In the genomic region with DNA sequence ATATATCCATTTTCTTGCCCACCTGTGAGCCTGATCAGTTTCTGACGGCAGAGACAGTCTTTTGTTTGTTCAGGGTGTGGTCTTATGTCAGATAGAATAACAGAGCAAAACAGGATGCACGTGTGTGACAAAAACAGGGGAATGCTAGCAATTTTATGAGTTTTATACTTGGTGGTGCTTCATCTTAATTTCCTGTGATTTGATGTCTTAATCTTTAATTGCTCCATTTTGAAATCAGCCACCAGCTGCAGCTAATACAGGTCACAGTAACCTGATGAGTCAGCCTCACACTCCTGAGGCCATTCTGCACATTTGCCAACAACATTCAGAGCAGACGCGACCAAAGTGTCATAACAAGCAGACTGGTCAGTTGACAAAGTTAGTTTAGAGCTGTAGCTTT, we compare ENCODE assay signal across 13 cellular contexts. TPM values are rescaled to one million over a fixed set of nuclear protein-coding genes. Genes with fewer than 3 reads are reported as not detected.
DNase-seq lines count a peak whose midpoint lies in the region; ATAC-seq and TF ChIP-seq lines count a peak whose summit lies in the region.
"Had no signal": no experiment of that assay in that cellular context is flagged by ENCODE, and none has a peak within 500 bp of the region (broad histone marks: within the 10 kb centered on the region; RNA-seq: fewer than 3 reads in every experiment).

No MANE protein-coding gene starts in this region.

- H4K12ac ChIP-seq in trophoblast cell (ENCODE audit: low read depth, low read length), result no peak overlapping the region

- no peaks in the 10 kb centered on the region for H3K36me3 Mint-ChIP-seq in activated CD8-positive, alpha-beta T cell treated with anti-CD3 and anti-CD28 coated beads for 36 hours (ENCODE audit: low read depth)

- H3K4me1 ChIP-seq in PC-3 (ENCODE audit: insufficient read depth, low read length) (peaks cover 7% of the 10 kb centered on the region), trophoblast cell (ENCODE audit: control insufficient read depth in 1 of 2, insufficient read depth in 2 of 2, low read length in 2 of 2) (no peaks in the 10 kb centered on the region)

- no peaks in the 10 kb centered on the region for H3K79me2 ChIP-seq in PC-3 (ENCODE audit: low read length)
- H3K79me2 ChIP-seq in trophoblast cell (ENCODE audit: control insufficient read depth, insufficient read depth, low read length, poor library complexity), result no peaks in the 10 kb centered on the region

- POLR2A ChIA-PET in PC-3 (lab: Charles Lee; ENCODE audit: unreplicated experiment), result no interaction called here
- POLR2A ChIA-PET in activated CD8-positive, alpha-beta T cell treated with anti-CD3 and anti-CD28 coated beads for 36 hours (lab: Charles Lee), result no interaction called here

- H3K36me3 ChIP-seq in PC-3 (ENCODE audit: low read depth, low read length) (no peaks in the 10 kb centered on the region), trophoblast cell (ENCODE audit: control insufficient read depth in 1 of 2, insufficient read depth in 2 of 2, low read length in 2 of 2) (no peaks in the 10 kb centered on the region)

- H2BK5ac ChIP-seq in trophoblast cell (ENCODE audit: low read depth, low read length, poor library complexity), result no peak overlapping the region

- H3K79me1 ChIP-seq in trophoblast cell (ENCODE audit: low read length), result no peaks in the 10 kb centered on the region

- H3K14ac ChIP-seq in trophoblast cell (ENCODE audit: low read length), result no peak overlapping the region

- peak overlapping the region; percentile 40; the same call in 1 of the 2 replicates for H3K4me2 ChIP-seq in PC-3 (ENCODE audit: low read length)
- no peak overlapping the region for H3K4me2 ChIP-seq in trophoblast cell (ENCODE audit: low read length)
- H3K4me2 ChIP-seq: smooth muscle cell had no signal

- H4K8ac ChIP-seq in trophoblast cell (ENCODE audit: low read depth, low read length), result no peak overlapping the region

- intact Hi-C loops in PC-3 (cut with micrococcal nuclease), result no loop called here
- intact Hi-C loops in activated CD8-positive, alpha-beta T cell treated with anti-CD3 and anti-CD28 coated beads for 36 hours (cut with micrococcal nuclease), result no loop called here

- H2BK120ac ChIP-seq in trophoblast cell (ENCODE audit: insufficient read depth, low read length, poor library complexity), result no peak overlapping the region

- peak; percentile 76 for ATAC-seq in PC-3
- no peak for ATAC-seq in activated CD8-positive, alpha-beta T cell treated with anti-CD3 and anti-CD28 coated beads for 36 hours
- ATAC-seq: activated T-helper 17 cell treated with anti-CD3 and anti-CD28 coated beads, Interleukin-2, amount 50 U/mL, for 72 hours; left ventricle myocardium superior; T-helper 17 cell had no signal

- H3K27ac ChIP-seq in PC-3 (ENCODE audit: low read length), result no peak overlapping the region
- H3K27ac ChIP-seq in trophoblast cell (ENCODE audit: low read depth, low read length), result no peak overlapping the region

- H3K4me1 Mint-ChIP-seq in activated CD8-positive, alpha-beta T cell treated with anti-CD3 and anti-CD28 coated beads for 36 hours (ENCODE audit: low read depth), result no peaks in the 10 kb centered on the region
- H3K4me1 Mint-ChIP-seq: activated CD4-positive, alpha-beta T cell treated with anti-CD3 and anti-CD28 coated beads, Interleukin-2, amount 10 ng/mL, durations not matched to agents 7 days and 5 days; activated T-helper 17 cell treated with anti-CD3 and anti-CD28 coated beads, Interleukin-2, amount 50 U/mL, for 72 hours had no signal

- H2BK12ac ChIP-seq in trophoblast cell (ENCODE audit: low read length), result no peak overlapping the region

- H3K9me3 Mint-ChIP-seq in activated CD8-positive, alpha-beta T cell treated with anti-CD3 and anti-CD28 coated beads for 36 hours, result no peaks in the 10 kb centered on the region
- H3K9me3 Mint-ChIP-seq: activated CD4-positive, alpha-beta T cell treated with anti-CD3 and anti-CD28 coated beads, Interleukin-2, amount 10 ng/mL, durations not matched to agents 7 days and 5 days; activated T-helper 17 cell treated with anti-CD3 and anti-CD28 coated beads, Interleukin-2, amount 50 U/mL, for 72 hours had no signal

- no peak for TF ChIP-seq CTCF in PC-3 (conservative IDR thresholded peaks at IDR 0.05; ENCODE audit: low read depth, low read length)
- no peak for TF ChIP-seq CTCF in epithelial cell of proximal tubule (conservative IDR thresholded peaks at IDR 0.05; ENCODE audit: low read depth, low read length)
- TF ChIP-seq CTCF in activated CD8-positive, alpha-beta T cell treated with anti-CD3 and anti-CD28 coated beads for 36 hours (IDR thresholded peaks at IDR 0.05), result no peak

- no peak overlapping the region for H2AK5ac ChIP-seq in trophoblast cell (ENCODE audit: low read length)

- DNase-seq in G401 (ENCODE audit: low spot score) (peak; percentile 13), PC-3 (peak; percentile 66), epithelial cell of proximal tubule (ENCODE audit: low read depth) (peak; percentile 20), trophoblast cell (peak; percentile 87 to 89), hippocampal formation (lab: John Stamatoyannopoulos, UW) (no peak)
- no peak for DNase-seq in activated CD4-positive, CD25-positive, alpha-beta regulatory T cell (lab: John Stamatoyannopoulos, UW)
- no peak for DNase-seq in activated CD8-positive, alpha-beta T cell treated with anti-CD3 and anti-CD28 coated beads for 36 hours
- DNase-seq: activated CD4-positive, alpha-beta T cell treated with anti-CD3 and anti-CD28 coated beads, Interleukin-2, amount 10 ng/mL, durations not matched to agents 7 days and 5 days; left ventricle myocardium superior; NCI-H2171 treated with DMSO at 0.1 percent for 48 hours; T-helper 17 cell had no signal

- no peak overlapping the region for H4K91ac ChIP-seq in trophoblast cell (ENCODE audit: low read depth, low read length)

- no peak overlapping the region for H3K27ac Mint-ChIP-seq in activated CD8-positive, alpha-beta T cell treated with anti-CD3 and anti-CD28 coated beads for 36 hours
- H3K27ac Mint-ChIP-seq: activated CD4-positive, alpha-beta T cell treated with anti-CD3 and anti-CD28 coated beads, Interleukin-2, amount 10 ng/mL, durations not matched to agents 7 days and 5 days; activated T-helper 17 cell treated with anti-CD3 and anti-CD28 coated beads, Interleukin-2, amount 50 U/mL, for 72 hours had no signal

- no peak overlapping the region for H3K23ac ChIP-seq in trophoblast cell (ENCODE audit: low read length)

- H3K9ac ChIP-seq in PC-3 (ENCODE audit: low read length) (no peak overlapping the region), trophoblast cell (ENCODE audit: low read length) (no peak overlapping the region)

- H4K20me1 ChIP-seq in PC-3 (ENCODE audit: low read length), result no peaks in the 10 kb centered on the region

- CTCF ChIA-PET in PC-3 (lab: Charles Lee), result interaction anchor here (0.8 kb wide), 1 partner anchor 169 kb away, joined by 4 read pairs; no protein-coding TSS in a partner anchor
- CTCF ChIA-PET in activated CD8-positive, alpha-beta T cell treated with anti-CD3 and anti-CD28 coated beads for 36 hours (lab: Charles Lee), result no interaction called here

- no peaks in the 10 kb centered on the region for H3K27me3 Mint-ChIP-seq in activated CD8-positive, alpha-beta T cell treated with anti-CD3 and anti-CD28 coated beads for 36 hours
- H3K27me3 Mint-ChIP-seq: activated CD4-positive, alpha-beta T cell treated with anti-CD3 and anti-CD28 coated beads, Interleukin-2, amount 10 ng/mL, durations not matched to agents 7 days and 5 days; activated T-helper 17 cell treated with anti-CD3 and anti-CD28 coated beads, Interleukin-2, amount 50 U/mL, for 72 hours; T-helper 17 cell had no signal

- WGBS in trophoblast cell (ENCODE audit: extremely low coverage, insufficient coverage, insufficient read length), result no CpG with 5 or more reads among the region's 4 CpGs

- H3K4ac ChIP-seq in trophoblast cell (ENCODE audit: low read depth, low read length), result no peak overlapping the region

- in situ Hi-C loops in G401 (cut with HindIII; ENCODE audit: low sequenced_read_pairs), result no loop called here

- no peak overlapping the region for H3K4me3 Mint-ChIP-seq in activated CD8-positive, alpha-beta T cell treated with anti-CD3 and anti-CD28 coated beads for 36 hours
- H3K4me3 Mint-ChIP-seq: activated CD4-positive, alpha-beta T cell treated with anti-CD3 and anti-CD28 coated beads, Interleukin-2, amount 10 ng/mL, durations not matched to agents 7 days and 5 days; activated T-helper 17 cell treated with anti-CD3 and anti-CD28 coated beads, Interleukin-2, amount 50 U/mL, for 72 hours; T-helper 17 cell had no signal

- H3K27me3 ChIP-seq in PC-3 (ENCODE audit: low read length) (no peaks in the 10 kb centered on the region), trophoblast cell (ENCODE audit: insufficient read depth, low read length) (no peaks in the 10 kb centered on the region)

- no peaks in the 10 kb centered on the region for H3K9me2 ChIP-seq in PC-3 (replicated peaks; ENCODE audit: low read length)

- no peaks in the 10 kb centered on the region for H3F3A ChIP-seq in PC-3 (ENCODE audit: low read length, unreplicated experiment)

- H3K4me3 ChIP-seq in PC-3 (ENCODE audit: low read length) (no peak overlapping the region), epithelial cell of proximal tubule (ENCODE audit: low read depth, low read length) (no peak overlapping the region), trophoblast cell (ENCODE audit: low read depth, low read length) (no peak overlapping the region)
- H3K4me3 ChIP-seq: smooth muscle cell had no signal

- H2AFZ ChIP-seq in PC-3 (ENCODE audit: low read length) (peak overlapping the region; percentile 43; the same call in 1 of the 2 replicates), trophoblast cell (ENCODE audit: insufficient read depth, low read length, poor library complexity) (no peak overlapping the region)

- no peaks in the 10 kb centered on the region for H3K9me3 ChIP-seq in PC-3 (ENCODE audit: low read length)
- H3K9me3 ChIP-seq in trophoblast cell (ENCODE audit: insufficient read depth, low read depth, low read length), result no peaks in the 10 kb centered on the region

- H3K18ac ChIP-seq in trophoblast cell (ENCODE audit: low read length), result no peak overlapping the region

- BruUV-seq in PC-3 (replicated peaks; lab: Mats Ljungman, UMichigan), result no TSS peak

RNA-seq across cellular contexts. Expression of a gene that starts 42.3 kb away (rescaled TPM):
- 5.2 and 7.2 TPM in 2 replicates for total RNA-seq in G401 (2014; rRNA removed; shearing (Covaris generic))
- total RNA-seq in PC-3 (2014; rRNA removed), result 4.3 and 5.7 TPM in 2 replicates
- total RNA-seq in epithelial cell of proximal tubule, result 2.8 and 5.7 TPM in 2 replicates
- 3.3 TPM in 2 replicates for polyA plus RNA-seq in trophoblast cell (2013)
- 1 to 10 TPM; 6.1 to 6.3 TPM for total RNA-seq in activated CD8-positive, alpha-beta T cell treated with anti-CD3 and anti-CD28 coated beads for 36 hours

Comparison
In these comparisons a context has a peak if more than half of its experiments do, and no peak if none do; other contexts are left out.
1. DNase-seq: peak in G401 (single experiment), PC-3 (single experiment), epithelial cell of proximal tubule (single experiment) and trophoblast cell (2 of 2); none in hippocampal formation (0 of 2), activated CD4-positive, CD25-positive, alpha-beta regulatory T cell (0 of 4) and activated CD8-positive, alpha-beta T cell treated with anti-CD3 and anti-CD28 coated beads for 36 hours (single experiment).